ENCODE assay signal across 4 cellular contexts in genomic region chr1:120617493-120617892, GRCh38.
A peak's percentile ranks its signal among the peaks of the same experiment; 100 is the strongest.
DNase-seq lines count a peak whose midpoint lies in the region; ATAC-seq, FAIRE-seq and TF ChIP-seq lines count a peak whose summit lies in the region.
"Not testable (repeated sequence)": the region's sequence is repeated elsewhere in the genome, so short reads cannot be mapped to it uniquely, and the experiment has no call there.

No MANE protein-coding gene starts in this region.

- H4K20me1 ChIP-seq in DND-41 (ENCODE audit: insufficient read depth, low read length); K562 (replicated peaks; ENCODE audit: control insufficient read depth, insufficient read depth, low read length): not testable (repeated sequence)

- not testable (repeated sequence) for H3K27me3 Mint-ChIP-seq in central memory CD8-positive, alpha-beta T cell

- H2AFZ ChIP-seq in DND-41 (ENCODE audit: low read depth, low read length); K562 (ENCODE audit: low read depth, low read length): not testable (repeated sequence)

- H3K27ac ChIP-seq in DND-41 (ENCODE audit: low read length); K562 (ENCODE audit: extremely low read depth, low read depth, low read length): not testable (repeated sequence)

- H3K4me1 Mint-ChIP-seq in central memory CD8-positive, alpha-beta T cell: not testable (repeated sequence)

- in situ Hi-C loops in K562 (cut with MboI): not testable (repeated sequence)

- not testable (repeated sequence) for TF ChIP-seq POLR2A in K562 (conservative IDR thresholded peaks at IDR 0.05)

- H3K9me1 ChIP-seq in K562 (ENCODE audit: control insufficient read depth, insufficient read depth, low read length): not testable (repeated sequence)

- TF ChIP-seq RAD21 in K562 (CRISPR knock-in tag; conservative IDR thresholded peaks at IDR 0.05 in 1 of 2, IDR thresholded peaks at IDR 0.05 in 1 of 2): not testable (repeated sequence)

- not testable (repeated sequence) for TF ChIP-seq CTCF in DND-41 (IDR thresholded peaks at IDR 0.05; ENCODE audit: borderline replicate concordance, extremely low read depth, low read length, poor library complexity, severe bottlenecking); K562 (IDR thresholded peaks at IDR 0.05 in 2 of 3, conservative IDR thresholded peaks at IDR 0.05 in 1 of 3; ENCODE audit: insufficient read depth in 2 of 3, low read depth in 1 of 3, low read length in 3 of 3)

- H3K36me3 ChIP-seq in DND-41 (ENCODE audit: insufficient read depth, low read length); K562 (ENCODE audit: control insufficient read depth, insufficient read depth, low read length): not testable (repeated sequence)

- H3K4me1 ChIP-seq in DND-41 (ENCODE audit: insufficient read depth, low read length); K562 (replicated peaks in 1 of 2; ENCODE audit: control insufficient read depth in 2 of 2, insufficient read depth in 2 of 2, low read length in 2 of 2): not testable (repeated sequence)

- TF ChIP-seq EP300 in K562 (IDR thresholded peaks at IDR 0.05; ENCODE audit: low read length): not testable (repeated sequence)

- H3K27ac Mint-ChIP-seq in central memory CD8-positive, alpha-beta T cell (ENCODE audit: low read depth): not testable (repeated sequence)

- DNase-seq in DND-41; K562 (ENCODE audit: extremely low read depth in 1 of 4, low spot score in 3 of 4); central memory CD8-positive, alpha-beta T cell (ENCODE audit: low spot score in 2 of 2): not testable (repeated sequence)

- intact Hi-C loops in K562 (cut with micrococcal nuclease): not testable (repeated sequence)

- H3K4me3 ChIP-seq in DND-41 (ENCODE audit: low read depth in 1 of 2, low read length in 2 of 2); K562: not testable (repeated sequence)

- H3K27me3 ChIP-seq in DND-41 (ENCODE audit: insufficient read depth, low read length, poor library complexity); K562 (ENCODE audit: control insufficient read depth in 2 of 2, insufficient read depth in 2 of 2, low read length in 2 of 2): not testable (repeated sequence)

- H3K79me2 ChIP-seq in DND-41 (ENCODE audit: insufficient read depth, low read length); K562 (ENCODE audit: control insufficient read depth, insufficient read depth, low read length): not testable (repeated sequence)

- not testable (repeated sequence) for H3K4me2 ChIP-seq in DND-41 (ENCODE audit: insufficient read depth, low read length); K562 (ENCODE audit: insufficient read depth, low read length)

- ATAC-seq in DND-41 (ENCODE audit: insufficient read depth, low read depth): peak; percentile 63; the same call in 1 of the 3 replicates
- ATAC-seq in K562: peak; percentile 59
- ATAC-seq in central memory CD8-positive, alpha-beta T cell (replicated peaks; ENCODE audit: extremely low read depth, poor library complexity, severe bottlenecking): peak; percentile 32
- ATAC-seq in esophagus mucosa: peak; percentile 32

- H3K36me3 Mint-ChIP-seq in central memory CD8-positive, alpha-beta T cell (ENCODE audit: insufficient read depth): not testable (repeated sequence)

- FAIRE-seq in K562 (lab: Jason Lieb, UNC): not testable (repeated sequence)

- H3K9ac ChIP-seq in DND-41 (ENCODE audit: low read depth, low read length); K562 (ENCODE audit: insufficient read depth in 1 of 2, low read depth in 2 of 2, low read length in 2 of 2): not testable (repeated sequence)

- not testable (repeated sequence) for H3K9me3 Mint-ChIP-seq in central memory CD8-positive, alpha-beta T cell

- POLR2A ChIA-PET in K562 (lab: Yijun Ruan, JAX): not testable (repeated sequence)

- H3K4me3 Mint-ChIP-seq in central memory CD8-positive, alpha-beta T cell: not testable (repeated sequence)

- not testable (repeated sequence) for BruUV-seq in K562 (replicated peaks; lab: Mats Ljungman, UMichigan)

- H3K9me3 ChIP-seq in DND-41 (ENCODE audit: insufficient read depth, low read length, severe bottlenecking); K562 (replicated peaks; ENCODE audit: control insufficient read depth, insufficient read depth, low read depth, low read length): not testable (repeated sequence)

- no CpG with 5 or more reads among the region's 3 CpGs for WGBS in K562 (ENCODE audit: insufficient coverage, low coverage, missing lambda C conversion rate)

- CTCF ChIA-PET in K562 (lab: Yijun Ruan, JAX; ENCODE audit: low intra/inter-chr PET ratio): not testable (repeated sequence)
